In genomic region chr6:142827356-142827755, GRCh38 we compare ENCODE assay signal across 17 cellular contexts.
DNase-seq lines count a peak whose midpoint lies in the region; ATAC-seq and TF ChIP-seq lines count a peak whose summit lies in the region.
"Had no signal": no experiment of that assay in that cellular context is flagged by ENCODE, and none has a peak within 500 bp of the region (broad histone marks: within the 10 kb centered on the region; RNA-seq: fewer than 3 reads in every experiment).

No MANE protein-coding gene starts in this region.

- H4K12ac ChIP-seq in trophoblast cell (ENCODE audit: low read depth, low read length) = no peak overlapping the region

- intact Hi-C loops in colonic mucosa (cut with DNase I) (loop anchor here (10.0 kb wide), 1 partner anchor 117 kb away; the partner anchor contains the start of gene HIVEP2), left colon (cut with DNase I, micrococcal nuclease) (no loop called here), psoas muscle (cut with DNase I) (loop anchor here in 1 of 2 donors (10.0 kb wide), 1 partner anchor 57 kb away; no protein-coding TSS in a partner anchor), PC-3 (cut with micrococcal nuclease) (no loop called here)

- H3K23ac ChIP-seq in trophoblast cell (ENCODE audit: low read length) = no peak overlapping the region

- H3K9me2 ChIP-seq in PC-3 (replicated peaks; ENCODE audit: low read length) = no peaks in the 10 kb centered on the region

- H3K4me1 ChIP-seq in HEK293 (ENCODE audit: control insufficient read depth, insufficient read depth, low read length) = no peaks in the 10 kb centered on the region; the same call in 1 of the 2 replicates
- peaks cover 2% of the 10 kb centered on the region for H3K4me1 ChIP-seq in colonic mucosa
- peaks cover 48% of the 10 kb centered on the region for H3K4me1 ChIP-seq in psoas muscle
- peaks cover 6 to 17% of the 10 kb centered on the region in 2 experiments for H3K4me1 ChIP-seq in trophoblast cell (ENCODE audit: control insufficient read depth in 1 of 2, insufficient read depth in 2 of 2, low read length in 2 of 2)
- H3K4me1 ChIP-seq in PC-3 (ENCODE audit: insufficient read depth, low read length) = peaks cover 4% of the 10 kb centered on the region
- H3K4me1 ChIP-seq: breast epithelium had no signal

- BruUV-seq in PC-3 (replicated peaks; lab: Mats Ljungman, UMichigan) = no TSS peak

- H3K4me2 ChIP-seq in trophoblast cell (ENCODE audit: low read length) (no peak overlapping the region), PC-3 (ENCODE audit: low read length) (no peak overlapping the region)
- H3K4me2 ChIP-seq: PC-9 had no signal

- H3K27ac ChIP-seq in HEK293 (ENCODE audit: extremely low read depth, low read depth, low read length) = no peak overlapping the region
- peak overlapping the region; percentile 53 for H3K27ac ChIP-seq in colonic mucosa
- no peak overlapping the region for H3K27ac ChIP-seq in psoas muscle
- no peak overlapping the region for H3K27ac ChIP-seq in trophoblast cell (ENCODE audit: low read depth, low read length)
- H3K27ac ChIP-seq in PC-3 (ENCODE audit: low read length) = no peak overlapping the region
- H3K27ac ChIP-seq: breast epithelium, neutrophil, PC-9, tibial artery had no signal

- POLR2A ChIA-PET in HEK293 (lab: Yijun Ruan, JAX) (no interaction called here), PC-3 (lab: Charles Lee; ENCODE audit: unreplicated experiment) (no interaction called here)

- no peak overlapping the region for H2BK5ac ChIP-seq in trophoblast cell (ENCODE audit: low read depth, low read length, poor library complexity)

- ATAC-seq in left colon (peak; percentile 98), psoas muscle (peak; percentile 21 to 58 (median 49)), HG02642 (IDR thresholded peaks at IDR 0.05; ENCODE audit: poor library complexity, unreplicated experiment) (no peak), PC-3 (no peak; the same call in 1 of the 2 replicates)
- ATAC-seq: effector memory CD8-positive, alpha-beta T cell had no signal

- H3K4me3 ChIP-seq in HEK293 (ENCODE audit: low read depth, low read length) (no peak overlapping the region), colonic mucosa (no peak overlapping the region), psoas muscle (no peak overlapping the region), trophoblast cell (ENCODE audit: low read depth, low read length) (no peak overlapping the region), PC-3 (ENCODE audit: low read length) (no peak overlapping the region)
- H3K4me3 ChIP-seq: breast epithelium, PC-9, tibial artery had no signal

- no peak overlapping the region for H3K14ac ChIP-seq in trophoblast cell (ENCODE audit: low read length)

- no peak overlapping the region for H4K8ac ChIP-seq in trophoblast cell (ENCODE audit: low read depth, low read length)

- H3K79me2 ChIP-seq in trophoblast cell (ENCODE audit: control insufficient read depth, insufficient read depth, low read length, poor library complexity) (no peaks in the 10 kb centered on the region), PC-3 (ENCODE audit: low read length) (no peaks in the 10 kb centered on the region)

- H3K36me3 ChIP-seq in HEK293 (ENCODE audit: control insufficient read depth in 2 of 2, insufficient read depth in 1 of 2, low read length in 2 of 2) (no peaks in the 10 kb centered on the region), colonic mucosa (no peaks in the 10 kb centered on the region), psoas muscle (ENCODE audit: insufficient read depth in 1 of 2, low read depth in 1 of 2) (no peaks in the 10 kb centered on the region), trophoblast cell (ENCODE audit: control insufficient read depth in 1 of 2, insufficient read depth in 2 of 2, low read length in 2 of 2) (no peaks in the 10 kb centered on the region), PC-3 (ENCODE audit: low read depth, low read length) (no peaks in the 10 kb centered on the region)
- H3K36me3 ChIP-seq: breast epithelium, neutrophil, tibial artery had no signal

- H2AFZ ChIP-seq in trophoblast cell (ENCODE audit: insufficient read depth, low read length, poor library complexity) (no peak overlapping the region), PC-3 (ENCODE audit: low read length) (no peak overlapping the region)
- H2AFZ ChIP-seq: PC-9 had no signal

- H2BK12ac ChIP-seq in trophoblast cell (ENCODE audit: low read length) = no peak overlapping the region

- no peak overlapping the region for H2BK120ac ChIP-seq in trophoblast cell (ENCODE audit: insufficient read depth, low read length, poor library complexity)

- H4K91ac ChIP-seq in trophoblast cell (ENCODE audit: low read depth, low read length) = no peak overlapping the region

- H3K9me3 ChIP-seq in HEK293 (ENCODE audit: control insufficient read depth, insufficient read depth, low read depth, low read length) = no peaks in the 10 kb centered on the region
- H3K9me3 ChIP-seq in colonic mucosa = no peaks in the 10 kb centered on the region
- no peaks in the 10 kb centered on the region for H3K9me3 ChIP-seq in psoas muscle
- H3K9me3 ChIP-seq in trophoblast cell (ENCODE audit: insufficient read depth, low read depth, low read length) = no peaks in the 10 kb centered on the region
- H3K9me3 ChIP-seq in PC-3 (ENCODE audit: low read length) = no peaks in the 10 kb centered on the region
- H3K9me3 ChIP-seq: breast epithelium, neutrophil, tibial artery had no signal

- no peaks in the 10 kb centered on the region for H3K27me3 ChIP-seq in colonic mucosa
- H3K27me3 ChIP-seq in psoas muscle (ENCODE audit: insufficient read depth in 3 of 3, low read length in 2 of 3) = no peaks in the 10 kb centered on the region
- no peaks in the 10 kb centered on the region for H3K27me3 ChIP-seq in trophoblast cell (ENCODE audit: insufficient read depth, low read length)
- no peaks in the 10 kb centered on the region for H3K27me3 ChIP-seq in PC-3 (ENCODE audit: low read length)
- H3K27me3 ChIP-seq: breast epithelium, neutrophil, tibial artery had no signal

- H2AK5ac ChIP-seq in trophoblast cell (ENCODE audit: low read length) = no peak overlapping the region

- no peaks in the 10 kb centered on the region for H3K79me1 ChIP-seq in trophoblast cell (ENCODE audit: low read length)

- CTCF ChIA-PET in HEK293 (lab: Yijun Ruan, JAX) = interaction anchor here (0.7 to 1.7 kb wide), 4 partner anchors 10 to 165 kb away, joined by 3 to 8 read pairs (median 4); no protein-coding TSS in a partner anchor
- CTCF ChIA-PET in PC-3 (lab: Charles Lee) = no interaction called here

- WGBS in psoas muscle, 3 donors = 49 to 54% (median 51%) methylated on average over 7 of the region's 7 CpGs
- WGBS in trophoblast cell (ENCODE audit: extremely low coverage, insufficient coverage, insufficient read length) = no CpG with 5 or more reads among the region's 7 CpGs

- no peak overlapping the region for H3K18ac ChIP-seq in trophoblast cell (ENCODE audit: low read length)

- TF ChIP-seq CTCF in HEK293 (tag by site-specific recombination; IDR thresholded peaks at IDR 0.05) (no peak), colonic mucosa (IDR thresholded peaks at IDR 0.05) (no peak), psoas muscle (IDR thresholded peaks at IDR 0.05) (no peak), PC-3 (conservative IDR thresholded peaks at IDR 0.05; ENCODE audit: low read depth, low read length) (no peak)

- no peak overlapping the region for H3K9ac ChIP-seq in colonic mucosa (ENCODE audit: low read depth in 2 of 2, low read length in 2 of 2)
- H3K9ac ChIP-seq in trophoblast cell (ENCODE audit: low read length) = no peak overlapping the region
- H3K9ac ChIP-seq in PC-3 (ENCODE audit: low read length) = no peak overlapping the region

- no peaks in the 10 kb centered on the region for H4K20me1 ChIP-seq in PC-3 (ENCODE audit: low read length)

- H3F3A ChIP-seq in PC-3 (ENCODE audit: low read length, unreplicated experiment) = no peaks in the 10 kb centered on the region

- DNase-seq in colonic mucosa = peak; percentile 87
- peak; percentile 73 to 86 for DNase-seq in left colon
- peak; percentile 19 to 63 for DNase-seq in psoas muscle
- DNase-seq in trophoblast cell = no peak
- no peak for DNase-seq in NCI-H2171 treated with DMSO at 0.1 percent for 48 hours (lab: John Stamatoyannopoulos, UW)
- no peak for DNase-seq in PC-3
- DNase-seq: activated CD4-positive, alpha-beta T cell treated with anti-CD3 and anti-CD28 coated beads, Interleukin-2, amount 10 ng/mL, durations not matched to agents 7 days and 5 days; DMS53; effector memory CD8-positive, alpha-beta T cell; islet precursor cell; NCI-H524 treated with DMSO at 0.1 percent for 48 hours; PC-9 had no signal

- no peak overlapping the region for H3K4ac ChIP-seq in trophoblast cell (ENCODE audit: low read depth, low read length)

TF ChIP-seq in HEK293, 187 proteins besides CTCF, POLR2A, EP300 and RAD21:
- TF ChIP-seq ZNF112 (tag by site-specific recombination; IDR thresholded peaks at IDR 0.05) (no peak), ZNF140 (tag by site-specific recombination; IDR thresholded peaks at IDR 0.05) (no peak), EGR2 (tag by site-specific recombination; IDR thresholded peaks at IDR 0.05; ENCODE audit: low read depth) (0 out of 2 replicates have a peak, but pooled peaks have one; percentile 13)
TF ChIP-seq in HEK293: peak in this region for 1.

Comparison
In these comparisons a context has a peak if more than half of its experiments do, and no peak if none do; other contexts are left out.
1. DNase-seq: peak in colonic mucosa (single experiment), left colon (2 of 2) and psoas muscle (2 of 2); none in trophoblast cell (0 of 2), NCI-H2171 treated with DMSO at 0.1 percent for 48 hours (single experiment) and PC-3 (single experiment).
2. ATAC-seq: peak in left colon (single experiment) and psoas muscle (4 of 4); none in HG02642 (single experiment) and PC-3 (single experiment).